ENCODE assay signal across 9 cellular contexts in genomic region chrX:65926095-65927019, GRCh38.
DNase-seq lines count a peak whose midpoint lies in the region; ATAC-seq and TF ChIP-seq lines count a peak whose summit lies in the region.
"Had no signal": no experiment of that assay in that cellular context is flagged by ENCODE, and none has a peak within 500 bp of the region (broad histone marks: within the 10 kb centered on the region; RNA-seq: fewer than 3 reads in every experiment).

No MANE protein-coding gene starts in this region.

- no peaks in the 10 kb centered on the region for H3K4me1 ChIP-seq in neural progenitor cell

- peak; percentile 89 for DNase-seq in SIG-M5 treated with dmso at 0.1 percent for 504 hours (lab: John Stamatoyannopoulos, UW; ENCODE audit: unreplicated experiment)
- peak in 1 of 2 donors; percentile 12 for DNase-seq in central memory CD8-positive, alpha-beta T cell (ENCODE audit: low spot score in 2 of 2)
- DNase-seq in head of caudate nucleus, result no peak
- no peak for DNase-seq in NCI-H2029 treated with DMSO at 0.1 percent for 48 hours (lab: John Stamatoyannopoulos, UW)
- no peak for DNase-seq in neural progenitor cell (ENCODE audit: low spot score)
- DNase-seq in HEK293T (ENCODE audit: extremely low spot score), result no peak

- no peaks in the 10 kb centered on the region for H3K79me2 ChIP-seq in neural progenitor cell (ENCODE audit: low read depth)

- no peak for TF ChIP-seq CTCF in neural progenitor cell (IDR thresholded peaks at IDR 0.05)

- H3K4me2 ChIP-seq in neural progenitor cell, result no peak overlapping the region

- no peaks in the 10 kb centered on the region for H4K20me1 ChIP-seq in neural progenitor cell (ENCODE audit: low read depth)

- CTCF ChIA-PET in HEK293T (lab: Yijun Ruan, JAX), result no interaction called here

- peak overlapping the region; percentile 47 for H3K4me3 Mint-ChIP-seq in central memory CD8-positive, alpha-beta T cell
- no peak overlapping the region for H3K4me3 Mint-ChIP-seq in neural progenitor cell
- H3K4me3 Mint-ChIP-seq: neural crest cell had no signal

- H3K36me3 ChIP-seq in neural progenitor cell, result no peaks in the 10 kb centered on the region

- H3K36me3 Mint-ChIP-seq in central memory CD8-positive, alpha-beta T cell (ENCODE audit: insufficient read depth), result peaks cover 6% of the 10 kb centered on the region
- no peaks in the 10 kb centered on the region for H3K36me3 Mint-ChIP-seq in neural progenitor cell

- intact Hi-C loops in head of caudate nucleus (cut with DNase I), result no loop called here

- no peak overlapping the region for H3K9ac ChIP-seq in neural progenitor cell

- H3K27ac Mint-ChIP-seq in central memory CD8-positive, alpha-beta T cell (ENCODE audit: low read depth), result peak overlapping the region; percentile 64
- H3K27ac Mint-ChIP-seq in neural progenitor cell, result no peak overlapping the region

- no peaks in the 10 kb centered on the region for H3K9me3 ChIP-seq in neural progenitor cell (ENCODE audit: low read depth)

- no peak overlapping the region for H2AFZ ChIP-seq in neural progenitor cell (replicated peaks)

- peak; percentile 77 for ATAC-seq in HG02852 (IDR thresholded peaks at IDR 0.05; ENCODE audit: unreplicated experiment)
- peak; percentile 79 for ATAC-seq in central memory CD8-positive, alpha-beta T cell (replicated peaks; ENCODE audit: extremely low read depth, poor library complexity, severe bottlenecking)

- H3K27me3 ChIP-seq in neural progenitor cell, result no peaks in the 10 kb centered on the region

- H3K9me3 Mint-ChIP-seq in central memory CD8-positive, alpha-beta T cell, result no peaks in the 10 kb centered on the region
- peaks cover 8% of the 10 kb centered on the region for H3K9me3 Mint-ChIP-seq in neural progenitor cell

- POLR2A ChIA-PET in HEK293T (lab: Yijun Ruan, JAX), result no interaction called here

- H3K4me3 ChIP-seq in GM08714 (ENCODE audit: low read length), result peak overlapping the region; percentile 18; the same call in 1 of the 2 replicates
- no peak overlapping the region for H3K4me3 ChIP-seq in neural progenitor cell

- H3F3A ChIP-seq in neural progenitor cell (ENCODE audit: low read depth), result no peaks in the 10 kb centered on the region

- no peak overlapping the region for H3K27ac ChIP-seq in neural progenitor cell

- peaks cover 51% of the 10 kb centered on the region for H3K4me1 Mint-ChIP-seq in central memory CD8-positive, alpha-beta T cell
- no peaks in the 10 kb centered on the region for H3K4me1 Mint-ChIP-seq in neural progenitor cell
- H3K4me1 Mint-ChIP-seq: neural crest cell had no signal

- H3K27me3 Mint-ChIP-seq in central memory CD8-positive, alpha-beta T cell, result no peaks in the 10 kb centered on the region
- H3K27me3 Mint-ChIP-seq in neural progenitor cell (ENCODE audit: insufficient read depth, low read depth), result peaks cover 3% of the 10 kb centered on the region

TF ChIP-seq in HEK293T, 16 proteins besides CTCF, POLR2A, EP300 and RAD21:
- TF ChIP-seq LEF1 (IDR thresholded peaks at IDR 0.05; ENCODE audit: borderline replicate concordance), result no peak
- no peak for TF ChIP-seq FOXM1 (IDR thresholded peaks at IDR 0.05; ENCODE audit: borderline replicate concordance)
- no peak for TF ChIP-seq SUZ12 (IDR thresholded peaks at IDR 0.05)
- TF ChIP-seq CTBP1 (IDR thresholded peaks at IDR 0.05; ENCODE audit: borderline replicate concordance), result no peak
